In the genomic region with DNA sequence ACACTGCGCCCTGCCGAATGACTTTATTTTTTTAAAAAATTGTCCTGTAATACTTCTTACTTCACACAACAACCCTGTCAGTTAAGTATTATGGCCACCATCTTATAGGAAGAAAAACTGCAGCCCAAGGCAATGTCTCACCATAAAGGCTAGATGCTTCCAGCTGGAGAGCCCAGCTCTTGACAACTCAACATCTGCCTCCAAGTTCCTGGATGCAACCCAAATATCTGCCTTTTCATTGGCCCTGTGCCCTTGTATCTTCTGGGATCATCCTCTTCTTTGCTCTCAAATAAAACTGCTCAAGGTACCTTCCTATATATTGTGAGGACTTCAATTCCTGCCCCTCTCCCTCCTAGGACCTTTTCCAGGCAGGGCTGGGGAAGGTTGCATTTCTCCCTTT, we compare ENCODE assay signal across 24 cellular contexts.
DNase-seq lines count a peak whose midpoint lies in the region; ATAC-seq and TF ChIP-seq lines count a peak whose summit lies in the region.
"Had no signal": no experiment of that assay in that cellular context is flagged by ENCODE, and none has a peak within 500 bp of the region (broad histone marks: within the 10 kb centered on the region; RNA-seq: fewer than 3 reads in every experiment).

No MANE protein-coding gene starts in this region.

- in situ Hi-C loops in mammary epithelial cell (cut with MboI; ENCODE audit: low sequenced_read_pairs in 2 of 2): no loop called here

- CTCF ChIA-PET in MCF 10A (lab: Yijun Ruan, JAX) (interaction anchor here (0.7 kb wide), 1 partner anchor 12 kb away, joined by 3 read pairs; no protein-coding TSS in a partner anchor), mammary epithelial cell (lab: Charles Lee; ENCODE audit: low non-redundant PET) (no interaction called here)

- H3K36me3 ChIP-seq in mammary epithelial cell (ENCODE audit: insufficient read depth, low read length): no peaks in the 10 kb centered on the region
- H3K36me3 ChIP-seq in BE2C: no peaks in the 10 kb centered on the region
- H3K36me3 ChIP-seq in aorta (ENCODE audit: control insufficient read depth in 1 of 2, insufficient read depth in 2 of 2, low read length in 1 of 2): no peaks in the 10 kb centered on the region
- H3K36me3 ChIP-seq: SJCRH30 had no signal

- DNase-seq in MCF 10A (ENCODE audit: unreplicated experiment) (peak; percentile 54), mammary epithelial cell (no peak), choroid plexus epithelial cell (ENCODE audit: low read depth) (peak; percentile 60), BE2C (no peak), NCI-H2081 (lab: John Stamatoyannopoulos, UW) (no peak), aorta (no peak)
- DNase-seq: AML-193; C1 segment of cervical spinal cord; CD4-positive, alpha-beta memory T cell; COR-L47; DMS79; GF-D8; HCEC 1CT; IMR-90; KG1; MM.1S; NCI-H1417; NCI-H187; NCI-H226; NCI-H510A treated with DMSO at 0.1 percent for 48 hours; SJCRH30 had no signal

- BruUV-seq in MCF 10A (replicated peaks; lab: Mats Ljungman, UMichigan) (no TSS peak), mammary epithelial cell (replicated peaks; lab: Mats Ljungman, UMichigan) (no TSS peak)

- H3K4me3 Mint-ChIP-seq in MCF 10A (ENCODE audit: unreplicated experiment) (no peak overlapping the region), nephron (no peak overlapping the region)
- H3K4me3 Mint-ChIP-seq: CD4-positive, alpha-beta memory T cell had no signal

- H3K4me1 Mint-ChIP-seq in MCF 10A (ENCODE audit: insufficient read depth, unreplicated experiment): peaks cover 10% of the 10 kb centered on the region
- peaks cover 35% of the 10 kb centered on the region for H3K4me1 Mint-ChIP-seq in nephron

- peaks cover 3% of the 10 kb centered on the region for H3K27me3 ChIP-seq in mammary epithelial cell (ENCODE audit: insufficient read depth, low read length)
- H3K27me3 ChIP-seq in BE2C: no peaks in the 10 kb centered on the region
- no peaks in the 10 kb centered on the region for H3K27me3 ChIP-seq in aorta (ENCODE audit: control insufficient read depth in 1 of 2, insufficient read depth in 2 of 2, low read length in 1 of 2)
- H3K27me3 ChIP-seq: SJCRH30 had no signal

- POLR2A ChIA-PET in MCF 10A (lab: Yijun Ruan, JAX): no interaction called here

- H3K36me3 Mint-ChIP-seq in MCF 10A (ENCODE audit: insufficient read depth, unreplicated experiment) (no peaks in the 10 kb centered on the region), nephron (ENCODE audit: low read depth) (no peaks in the 10 kb centered on the region)
- H3K36me3 Mint-ChIP-seq: CD4-positive, alpha-beta memory T cell had no signal

- WGBS in mammary epithelial cell (ENCODE audit: low coverage, missing lambda C conversion rate): 100% methylated on average over 2 of the region's 2 CpGs
- 95 to 100% methylated on average over 2 of the region's 2 CpGs for WGBS in aorta, 2 donors

- dilution Hi-C loops in mammary epithelial cell (cut with HindIII; ENCODE audit: low sequenced_read_pairs): loop anchor here (5.0 kb wide), 1 partner anchor 50 kb away; no protein-coding TSS in a partner anchor

- H3K27ac Mint-ChIP-seq in MCF 10A (ENCODE audit: low read depth, unreplicated experiment) (no peak overlapping the region), nephron (peak overlapping the region; percentile 21 to 54 (median 43))

- no peaks in the 10 kb centered on the region for H3K79me2 ChIP-seq in mammary epithelial cell (ENCODE audit: insufficient read depth, low read length)

- H3K4me2 ChIP-seq in mammary epithelial cell (ENCODE audit: insufficient read depth, low read depth, low read length): no peak overlapping the region
- H3K4me2 ChIP-seq: A549 had no signal

- H3K9ac ChIP-seq in mammary epithelial cell (ENCODE audit: insufficient read depth, low read length): no peak overlapping the region

- no peaks in the 10 kb centered on the region for H3K9me3 Mint-ChIP-seq in MCF 10A (ENCODE audit: unreplicated experiment)
- no peaks in the 10 kb centered on the region for H3K9me3 Mint-ChIP-seq in nephron

- H3K4me3 ChIP-seq in mammary epithelial cell (replicated peaks in 1 of 3; ENCODE audit: insufficient read depth in 1 of 3, low read depth in 2 of 3, low read length in 3 of 3): no peak overlapping the region
- no peak overlapping the region for H3K4me3 ChIP-seq in choroid plexus epithelial cell (ENCODE audit: low read depth, low read length)
- H3K4me3 ChIP-seq in BE2C (ENCODE audit: low read depth, low read length): no peak overlapping the region
- H3K4me3 ChIP-seq in aorta (ENCODE audit: low read length in 2 of 2): no peak overlapping the region
- H3K4me3 ChIP-seq: A549, SJCRH30 had no signal

- no peaks in the 10 kb centered on the region for H4K20me1 ChIP-seq in mammary epithelial cell (ENCODE audit: insufficient read depth, low read length)

- H3K27me3 Mint-ChIP-seq in MCF 10A (ENCODE audit: insufficient read depth, unreplicated experiment) (no peaks in the 10 kb centered on the region), nephron (ENCODE audit: low read depth) (no peaks in the 10 kb centered on the region)

- H3K9me3 ChIP-seq in mammary epithelial cell (replicated peaks; ENCODE audit: insufficient read depth, low read length) (no peaks in the 10 kb centered on the region), BE2C (no peaks in the 10 kb centered on the region), aorta (ENCODE audit: control insufficient read depth, low read length) (no peaks in the 10 kb centered on the region)
- H3K9me3 ChIP-seq: A549, SJCRH30 had no signal

- intact Hi-C loops in MCF 10A (cut with micrococcal nuclease): no loop called here
- intact Hi-C loops in mammary epithelial cell (cut with micrococcal nuclease): no loop called here
- intact Hi-C loops in aorta (cut with DNase I): no loop called here

- no peaks in the 10 kb centered on the region for H3K4me1 ChIP-seq in mammary epithelial cell (ENCODE audit: insufficient read depth, low read length)
- no peaks in the 10 kb centered on the region for H3K4me1 ChIP-seq in BE2C
- H3K4me1 ChIP-seq in aorta (ENCODE audit: control insufficient read depth in 1 of 2, insufficient read depth in 2 of 2, low read length in 2 of 2): no peaks in the 10 kb centered on the region
- H3K4me1 ChIP-seq: A549 had no signal

- no peak for ATAC-seq in aorta (ENCODE audit: low FRiP score)
- ATAC-seq: A549, SK-N-SH treated with all-trans-retinoic acid at 6 μM for 48 hours had no signal

- H2AFZ ChIP-seq in mammary epithelial cell (ENCODE audit: low read depth, low read length): no peak overlapping the region

- TF ChIP-seq CTCF in MCF 10A (IDR thresholded peaks at IDR 0.05; ENCODE audit: unreplicated experiment) (no peak), mammary epithelial cell (conservative IDR thresholded peaks at IDR 0.05 in 1 of 2, IDR thresholded peaks at IDR 0.05 in 1 of 2; ENCODE audit: extremely low read depth in 1 of 2, insufficient read depth in 1 of 2, low read depth in 1 of 2, low read length in 2 of 2) (no peak), choroid plexus epithelial cell (conservative IDR thresholded peaks at IDR 0.05; ENCODE audit: low read depth, low read length) (no peak), nephron (IDR thresholded peaks at IDR 0.05; ENCODE audit: unreplicated experiment in 3 of 3) (no peak), BE2C (IDR thresholded peaks at IDR 0.05; ENCODE audit: low read depth, low read length) (no peak)

- no peak overlapping the region for H3K27ac ChIP-seq in mammary epithelial cell (ENCODE audit: insufficient read depth, low read depth, low read length)
- H3K27ac ChIP-seq in aorta (ENCODE audit: low read depth in 1 of 2, low read length in 2 of 2): no peak overlapping the region
- H3K27ac ChIP-seq: A549, SJCRH30 had no signal

Comparison
In these comparisons a context has a peak if more than half of its experiments do, and no peak if none do; other contexts are left out.
1. DNase-seq: peak in MCF 10A (single experiment) and choroid plexus epithelial cell (single experiment); none in mammary epithelial cell (single experiment), BE2C (single experiment), NCI-H2081 (0 of 2) and aorta (0 of 2).